8 cellular contexts compared by ENCODE assay signal in the genomic region with DNA sequence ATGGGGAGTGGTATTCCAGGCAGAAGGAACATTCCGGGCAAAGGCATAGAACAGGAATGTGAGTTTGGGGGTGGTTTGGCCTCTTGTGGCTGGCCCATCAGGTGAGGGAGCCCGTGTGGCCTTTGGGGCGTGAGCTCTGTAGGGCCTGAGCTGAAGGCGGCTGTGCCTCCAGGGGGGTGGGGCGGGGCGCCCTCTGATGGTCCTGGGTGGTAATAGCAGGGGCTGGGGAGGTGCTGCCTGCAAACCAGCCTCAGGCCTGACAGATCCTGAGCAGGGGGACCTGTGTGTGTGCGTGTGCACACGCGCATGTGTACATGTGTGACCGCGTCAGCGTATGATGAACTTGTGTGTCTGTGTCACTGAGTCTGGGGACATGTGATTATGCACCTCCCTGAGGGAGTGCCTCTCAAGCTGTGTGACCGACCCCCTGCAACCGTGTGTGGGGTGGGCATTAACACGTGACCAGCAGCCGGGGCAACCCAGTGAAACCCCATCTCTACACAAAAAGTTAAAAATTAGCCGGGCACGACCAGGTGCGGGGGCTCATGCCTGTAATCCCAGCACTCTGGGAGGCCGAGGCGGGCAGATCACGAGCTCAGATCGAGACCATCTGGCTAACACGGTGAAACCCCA.
DNase-seq lines count a peak whose midpoint lies in the region; ATAC-seq and TF ChIP-seq lines count a peak whose summit lies in the region.
"Not testable (repeated sequence)": the region's sequence is repeated elsewhere in the genome, so short reads cannot be mapped to it uniquely, and the experiment has no call there.

No MANE protein-coding gene starts in this region.

- H3K36me3 ChIP-seq in adrenal gland (replicated peaks in 1 of 2) = not testable (repeated sequence)

- H3K4me1 ChIP-seq in adrenal gland (replicated peaks in 1 of 2) = not testable (repeated sequence)

- not testable (repeated sequence) for H3K9me3 ChIP-seq in adrenal gland (replicated peaks in 1 of 3)

- ATAC-seq in naive B cell (ENCODE audit: low read depth in 2 of 2) = peak; percentile 58 to 61

- H3K27me3 Mint-ChIP-seq in activated CD4-positive, alpha-beta T cell treated with anti-CD3 and anti-CD28 coated beads, Interleukin-2, amount 10 ng/mL, durations not matched to agents 7 days and 5 days; naive B cell: not testable (repeated sequence)

- H3K27ac ChIP-seq in adrenal gland = not testable (repeated sequence)

- not testable (repeated sequence) for H3K36me3 Mint-ChIP-seq in activated CD4-positive, alpha-beta T cell treated with anti-CD3 and anti-CD28 coated beads, Interleukin-2, amount 10 ng/mL, durations not matched to agents 7 days and 5 days (ENCODE audit: low read depth); naive B cell

- not testable (repeated sequence) for H3K27ac Mint-ChIP-seq in activated CD4-positive, alpha-beta T cell treated with anti-CD3 and anti-CD28 coated beads, Interleukin-2, amount 10 ng/mL, durations not matched to agents 7 days and 5 days
- H3K27ac Mint-ChIP-seq in naive B cell = peak overlapping the region in 1 of 6 donors; percentile 64

- not testable (repeated sequence) for H3K4me3 Mint-ChIP-seq in activated CD4-positive, alpha-beta T cell treated with anti-CD3 and anti-CD28 coated beads, Interleukin-2, amount 10 ng/mL, durations not matched to agents 7 days and 5 days
- peak overlapping the region in 1 of 8 donors; percentile 9 for H3K4me3 Mint-ChIP-seq in naive B cell

- TF ChIP-seq CTCF in adrenal gland (IDR thresholded peaks at IDR 0.05) = peak; percentile 9 to 48 (median 28)

- CTCF ChIA-PET in activated CD4-positive, alpha-beta T cell treated with anti-CD3 and anti-CD28 coated beads, Interleukin-2, amount 10 ng/mL, durations not matched to agents 7 days and 5 days (lab: Charles Lee) = interaction anchor here (2.1 kb wide), 1 partner anchor 10 kb away, joined by 7 read pairs; no protein-coding TSS in a partner anchor

- H3K9me3 Mint-ChIP-seq in activated CD4-positive, alpha-beta T cell treated with anti-CD3 and anti-CD28 coated beads, Interleukin-2, amount 10 ng/mL, durations not matched to agents 7 days and 5 days; naive B cell: not testable (repeated sequence)

- WGBS in adrenal gland, 4 donors = 64 to 92% (median 73%) methylated on average over 5 to 24 of the region's 24 CpGs

- not testable (repeated sequence) for H3K27me3 ChIP-seq in adrenal gland

- H3K4me3 ChIP-seq in adrenal gland = not testable (repeated sequence)

- not testable (repeated sequence) for H3K4me1 Mint-ChIP-seq in activated CD4-positive, alpha-beta T cell treated with anti-CD3 and anti-CD28 coated beads, Interleukin-2, amount 10 ng/mL, durations not matched to agents 7 days and 5 days; naive B cell

- intact Hi-C loops in adrenal gland (cut with DNase I) = not testable (repeated sequence)

- DNase-seq in AG20443 (ENCODE audit: low spot score) = peak; percentile 55
- peak; percentile 64 for DNase-seq in GM19238 (ENCODE audit: insufficient read length, low spot score)
- peak; percentile 29 for DNase-seq in NCI-H69 (lab: John Stamatoyannopoulos, UW)
- DNase-seq in activated CD4-positive, alpha-beta T cell treated with anti-CD3 and anti-CD28 coated beads, Interleukin-2, amount 10 ng/mL, durations not matched to agents 7 days and 5 days = peak; percentile 51
- DNase-seq in adrenal gland = peak in 4 of 7 donors; percentile 20 to 63 (median 50)
- DNase-seq in glomerular visceral epithelial cell (ENCODE audit: extremely low spot score) = peak; percentile 35
- not testable (repeated sequence) for DNase-seq in naive B cell
- DNase-seq in stimulated activated CD8-positive, alpha-beta memory T cell treated with anti-CD3 and anti-CD28 coated beads, Interleukin-12 subunit alpha, Interleukin-12 subunit beta, amount 100 ng/mL, for 24 hours (ENCODE audit: extremely low read depth) = peak; percentile 8

- not testable (repeated sequence) for TF ChIP-seq POLR2A in adrenal gland (IDR thresholded peaks at IDR 0.05)

- POLR2A ChIA-PET in activated CD4-positive, alpha-beta T cell treated with anti-CD3 and anti-CD28 coated beads, Interleukin-2, amount 10 ng/mL, durations not matched to agents 7 days and 5 days (lab: Charles Lee) = not testable (repeated sequence)
